1 cellular context compared by ENCODE assay signal in genomic region chr6:30614044-30614842, GRCh38.
TF ChIP-seq lines count a peak whose summit lies in the region.

No MANE protein-coding gene starts in this region.

TF ChIP-seq in K562, 482 proteins besides CTCF, POLR2A, EP300 and RAD21 (continued from another document):
- TF ChIP-seq ZNF395 (CRISPR knock-in tag; IDR thresholded peaks at IDR 0.05) (no peak), MCM7 (IDR thresholded peaks at IDR 0.05) (no peak), ZNF354B (CRISPR knock-in tag; IDR thresholded peaks at IDR 0.05) (no peak), ILF3 (IDR thresholded peaks at IDR 0.05; ENCODE audit: borderline replicate concordance) (peak; percentile 85), LEF1 (IDR thresholded peaks at IDR 0.05) (peak; percentile 31; the same call in 1 of the 2 replicates), ILK (tag; IDR thresholded peaks at IDR 0.05; ENCODE audit: borderline replicate concordance, low read depth) (no peak), POLR2AphosphoS5 (IDR thresholded peaks at IDR 0.05; ENCODE audit: control insufficient read depth, insufficient read depth, low read depth, low read length) (peak; percentile 78; the same call in 1 of the 2 replicates), ARID1B (IDR thresholded peaks at IDR 0.05) (no peak)
- TF ChIP-seq, protein P1, sequence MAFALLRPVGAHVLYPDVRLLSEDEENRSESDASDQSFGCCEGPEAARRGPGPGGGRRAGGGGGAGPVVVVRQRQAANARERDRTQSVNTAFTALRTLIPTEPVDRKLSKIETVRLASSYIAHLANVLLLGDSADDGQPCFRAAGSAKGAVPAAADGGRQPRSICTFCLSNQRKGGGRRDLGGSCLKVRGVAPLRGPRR (CRISPR knock-in tag; IDR thresholded peaks at IDR 0.05), result no peak
- TF ChIP-seq, protein P2, sequence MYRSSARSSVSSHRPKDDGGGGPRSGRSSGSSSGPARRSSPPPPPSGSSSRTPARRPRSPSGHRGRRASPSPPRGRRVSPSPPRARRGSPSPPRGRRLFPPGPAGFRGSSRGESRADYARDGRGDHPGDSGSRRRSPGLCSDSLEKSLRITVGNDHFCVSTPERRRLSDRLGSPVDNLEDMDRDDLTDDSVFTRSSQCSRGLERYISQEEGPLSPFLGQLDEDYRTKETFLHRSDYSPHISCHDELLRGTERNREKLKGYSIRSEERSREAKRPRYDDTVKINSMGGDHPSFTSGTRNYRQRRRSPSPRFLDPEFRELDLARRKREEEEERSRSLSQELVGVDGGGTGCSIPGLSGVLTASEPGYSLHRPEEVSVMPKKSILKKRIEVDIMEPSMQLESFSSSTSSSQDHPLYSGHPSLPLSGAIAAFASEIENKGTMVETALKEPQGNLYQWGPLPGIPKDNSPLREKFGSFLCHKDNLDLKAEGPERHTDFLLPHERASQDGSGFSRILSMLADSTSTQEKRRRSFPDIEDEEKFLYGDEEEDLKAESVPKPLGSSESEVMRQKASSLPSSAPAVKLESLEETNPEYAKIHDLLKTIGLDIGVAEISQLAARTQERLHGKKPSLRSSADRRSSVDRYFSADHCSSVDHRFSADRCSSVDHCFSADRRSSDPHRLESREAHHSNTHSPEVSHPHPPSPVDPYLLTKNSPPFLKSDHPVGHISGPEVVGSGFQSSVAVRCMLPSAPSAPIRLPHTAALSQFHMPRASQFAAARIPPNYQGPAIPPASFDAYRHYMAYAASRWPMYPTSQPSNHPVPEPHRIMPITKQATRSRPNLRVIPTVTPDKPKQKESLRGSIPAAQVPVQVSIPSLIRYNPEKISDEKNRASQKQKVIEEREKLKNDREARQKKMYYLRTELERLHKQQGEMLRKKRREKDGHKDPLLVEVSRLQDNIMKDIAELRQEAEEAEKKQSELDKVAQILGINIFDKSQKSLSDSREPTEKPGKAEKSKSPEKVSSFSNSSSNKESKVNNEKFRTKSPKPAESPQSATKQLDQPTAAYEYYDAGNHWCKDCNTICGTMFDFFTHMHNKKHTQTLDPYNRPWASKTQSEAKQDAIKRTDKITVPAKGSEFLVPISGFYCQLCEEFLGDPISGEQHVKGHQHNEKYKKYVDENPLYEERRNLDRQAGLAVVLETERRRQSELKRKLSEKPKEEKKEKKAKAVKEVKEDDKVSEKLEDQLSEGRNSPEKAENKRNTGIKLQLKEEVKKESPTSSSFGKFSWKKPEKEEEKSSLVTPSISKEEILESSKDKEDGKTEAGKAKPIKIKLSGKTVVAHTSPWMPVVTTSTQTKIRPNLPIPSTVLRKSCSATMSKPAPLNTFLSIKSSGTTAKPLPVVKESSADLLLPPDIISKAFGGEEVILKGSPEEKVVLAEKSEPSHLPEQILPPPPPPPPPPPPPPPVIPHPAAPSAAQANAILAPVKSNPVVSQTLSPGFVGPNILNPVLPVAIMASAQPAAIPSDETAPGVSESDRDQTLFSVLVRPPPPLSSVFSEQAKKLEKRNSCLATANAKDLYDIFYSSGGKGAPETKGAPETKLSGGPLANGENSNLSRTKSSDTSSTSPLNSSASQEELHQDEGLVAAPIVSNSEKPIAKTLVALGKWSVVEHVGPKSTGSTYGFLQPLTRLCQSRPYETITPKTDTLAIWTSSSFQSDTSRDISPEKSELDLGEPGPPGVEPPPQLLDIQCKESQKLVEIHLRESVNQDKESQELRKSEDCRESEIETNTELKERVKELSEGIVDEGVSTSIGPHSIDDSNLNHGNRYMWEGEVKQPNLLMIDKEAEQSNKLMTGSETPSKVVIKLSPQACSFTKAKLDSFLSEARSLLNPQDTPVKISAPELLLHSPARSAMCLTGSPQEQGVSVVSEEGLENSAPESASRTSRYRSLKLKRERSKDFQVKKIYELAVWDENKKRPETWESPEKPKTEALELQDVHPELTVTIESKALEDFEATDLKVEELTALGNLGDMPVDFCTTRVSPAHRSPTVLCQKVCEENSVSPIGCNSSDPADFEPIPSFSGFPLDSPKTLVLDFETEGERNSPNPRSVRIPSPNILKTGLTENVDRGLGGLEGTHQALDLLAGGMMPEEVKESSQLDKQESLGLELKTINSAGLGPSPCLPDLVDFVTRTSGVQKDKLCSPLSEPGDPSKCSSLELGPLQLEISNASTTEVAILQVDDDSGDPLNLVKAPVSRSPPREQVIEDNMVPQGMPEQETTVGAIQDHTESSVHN (IDR thresholded peaks at IDR 0.05; ENCODE audit: borderline replicate concordance in 1 of 2, low read depth in 1 of 2), result no peak
- TF ChIP-seq, protein P3, sequence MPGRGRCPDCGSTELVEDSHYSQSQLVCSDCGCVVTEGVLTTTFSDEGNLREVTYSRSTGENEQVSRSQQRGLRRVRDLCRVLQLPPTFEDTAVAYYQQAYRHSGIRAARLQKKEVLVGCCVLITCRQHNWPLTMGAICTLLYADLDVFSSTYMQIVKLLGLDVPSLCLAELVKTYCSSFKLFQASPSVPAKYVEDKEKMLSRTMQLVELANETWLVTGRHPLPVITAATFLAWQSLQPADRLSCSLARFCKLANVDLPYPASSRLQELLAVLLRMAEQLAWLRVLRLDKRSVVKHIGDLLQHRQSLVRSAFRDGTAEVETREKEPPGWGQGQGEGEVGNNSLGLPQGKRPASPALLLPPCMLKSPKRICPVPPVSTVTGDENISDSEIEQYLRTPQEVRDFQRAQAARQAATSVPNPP (IDR thresholded peaks at IDR 0.05; ENCODE audit: borderline replicate concordance, insufficient read depth, insufficient read length), result no peak
- TF ChIP-seq, protein P4, sequence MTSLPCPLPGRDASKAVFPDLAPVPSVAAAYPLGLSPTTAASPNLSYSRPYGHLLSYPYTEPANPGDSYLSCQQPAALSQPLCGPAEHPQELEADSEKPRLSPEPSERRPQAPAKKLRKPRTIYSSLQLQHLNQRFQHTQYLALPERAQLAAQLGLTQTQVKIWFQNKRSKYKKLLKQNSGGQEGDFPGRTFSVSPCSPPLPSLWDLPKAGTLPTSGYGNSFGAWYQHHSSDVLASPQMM (CRISPR knock-in tag; IDR thresholded peaks at IDR 0.05), result no peak
- TF ChIP-seq, protein P5, sequence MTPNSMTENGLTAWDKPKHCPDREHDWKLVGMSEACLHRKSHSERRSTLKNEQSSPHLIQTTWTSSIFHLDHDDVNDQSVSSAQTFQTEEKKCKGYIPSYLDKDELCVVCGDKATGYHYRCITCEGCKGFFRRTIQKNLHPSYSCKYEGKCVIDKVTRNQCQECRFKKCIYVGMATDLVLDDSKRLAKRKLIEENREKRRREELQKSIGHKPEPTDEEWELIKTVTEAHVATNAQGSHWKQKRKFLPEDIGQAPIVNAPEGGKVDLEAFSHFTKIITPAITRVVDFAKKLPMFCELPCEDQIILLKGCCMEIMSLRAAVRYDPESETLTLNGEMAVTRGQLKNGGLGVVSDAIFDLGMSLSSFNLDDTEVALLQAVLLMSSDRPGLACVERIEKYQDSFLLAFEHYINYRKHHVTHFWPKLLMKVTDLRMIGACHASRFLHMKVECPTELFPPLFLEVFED (CRISPR knock-in tag; conservative IDR thresholded peaks at IDR 0.05), result peak; percentile 97
